Comparison of ENCODE assay signal across 1 cellular context in the genomic region with DNA sequence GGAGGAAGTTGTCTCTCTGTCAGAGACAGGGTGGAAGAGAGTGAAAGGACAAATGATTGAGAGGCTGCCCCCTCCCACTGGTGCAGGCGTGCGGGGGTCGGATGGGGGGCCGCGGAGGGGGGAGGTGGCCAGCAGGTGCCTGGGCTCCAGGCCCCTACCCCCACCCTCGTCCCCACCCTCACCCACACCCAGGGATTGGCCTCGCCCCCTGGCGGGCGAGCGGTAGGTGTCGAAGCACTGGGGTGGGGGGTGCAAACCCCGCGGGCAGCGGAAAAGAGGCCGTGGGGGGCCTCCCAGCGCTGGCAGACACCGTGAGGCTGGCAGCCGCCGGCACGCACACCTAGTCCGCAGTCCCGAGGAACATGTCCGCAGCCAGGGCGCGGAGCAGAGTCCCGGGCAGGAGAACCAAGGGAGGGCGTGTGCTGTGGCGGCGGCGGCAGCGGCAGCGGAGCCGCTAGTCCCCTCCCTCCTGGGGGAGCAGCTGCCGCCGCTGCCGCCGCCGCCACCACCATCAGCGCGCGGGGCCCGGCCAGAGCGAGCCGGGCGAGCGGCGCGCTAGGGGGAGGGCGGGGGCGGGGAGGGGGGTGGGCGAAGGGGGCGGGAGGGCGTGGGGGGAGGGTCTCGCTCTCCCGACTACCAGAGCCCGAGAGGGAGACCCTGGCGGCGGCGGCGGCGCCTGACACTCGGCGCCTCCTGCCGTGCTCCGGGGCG.
TF ChIP-seq lines count a peak whose summit lies in the region.

A gene (plus strand): TSS at position 682 of the 711 bp plus-strand sequence. CDS start 32 bp downstream, outside the sequence.

TF ChIP-seq in K562, 482 proteins besides CTCF, POLR2A, EP300 and RAD21 (continued from another document and continues in another):
- TF ChIP-seq FOXK1 (CRISPR knock-in tag; IDR thresholded peaks at IDR 0.05; ENCODE audit: borderline replicate concordance) (0 out of 2 replicates have a peak, but pooled peaks have one; percentile 68), BRF1 (IDR thresholded peaks at IDR 0.05; ENCODE audit: borderline replicate concordance, extremely low read depth, insufficient read length) (no peak), ZNF778 (CRISPR knock-in tag; IDR thresholded peaks at IDR 0.05) (no peak), MEIS2 (IDR thresholded peaks at IDR 0.05; ENCODE audit: partially characterized antibody) (peak; percentile 19), ZZZ3 (IDR thresholded peaks at IDR 0.05) (no peak), NR2F6 (CRISPR knock-in tag; IDR thresholded peaks at IDR 0.05) (no peak), MYNN (IDR thresholded peaks at IDR 0.05) (peak; percentile 92), MYNN (CRISPR knock-in tag; IDR thresholded peaks at IDR 0.05) (no peak), HDAC3 (IDR thresholded peaks at IDR 0.05; ENCODE audit: borderline replicate concordance, partially characterized antibody) (no peak), ZKSCAN8 (CRISPR knock-in tag; IDR thresholded peaks at IDR 0.05) (no peak), MAFG (tag; conservative IDR thresholded peaks at IDR 0.05) (no peak), MTF1 (CRISPR knock-in tag; IDR thresholded peaks at IDR 0.05; ENCODE audit: borderline replicate concordance) (no peak), ETV5 (CRISPR knock-in tag; IDR thresholded peaks at IDR 0.05; ENCODE audit: low read depth) (no peak), ZNF3 (CRISPR knock-in tag; IDR thresholded peaks at IDR 0.05) (no peak), ARID1B (IDR thresholded peaks at IDR 0.05) (peak; percentile 52), ZNF444 (CRISPR knock-in tag; IDR thresholded peaks at IDR 0.05) (no peak), STAT5B (CRISPR knock-in tag; IDR thresholded peaks at IDR 0.05) (no peak)
- TF ChIP-seq, protein P1, sequence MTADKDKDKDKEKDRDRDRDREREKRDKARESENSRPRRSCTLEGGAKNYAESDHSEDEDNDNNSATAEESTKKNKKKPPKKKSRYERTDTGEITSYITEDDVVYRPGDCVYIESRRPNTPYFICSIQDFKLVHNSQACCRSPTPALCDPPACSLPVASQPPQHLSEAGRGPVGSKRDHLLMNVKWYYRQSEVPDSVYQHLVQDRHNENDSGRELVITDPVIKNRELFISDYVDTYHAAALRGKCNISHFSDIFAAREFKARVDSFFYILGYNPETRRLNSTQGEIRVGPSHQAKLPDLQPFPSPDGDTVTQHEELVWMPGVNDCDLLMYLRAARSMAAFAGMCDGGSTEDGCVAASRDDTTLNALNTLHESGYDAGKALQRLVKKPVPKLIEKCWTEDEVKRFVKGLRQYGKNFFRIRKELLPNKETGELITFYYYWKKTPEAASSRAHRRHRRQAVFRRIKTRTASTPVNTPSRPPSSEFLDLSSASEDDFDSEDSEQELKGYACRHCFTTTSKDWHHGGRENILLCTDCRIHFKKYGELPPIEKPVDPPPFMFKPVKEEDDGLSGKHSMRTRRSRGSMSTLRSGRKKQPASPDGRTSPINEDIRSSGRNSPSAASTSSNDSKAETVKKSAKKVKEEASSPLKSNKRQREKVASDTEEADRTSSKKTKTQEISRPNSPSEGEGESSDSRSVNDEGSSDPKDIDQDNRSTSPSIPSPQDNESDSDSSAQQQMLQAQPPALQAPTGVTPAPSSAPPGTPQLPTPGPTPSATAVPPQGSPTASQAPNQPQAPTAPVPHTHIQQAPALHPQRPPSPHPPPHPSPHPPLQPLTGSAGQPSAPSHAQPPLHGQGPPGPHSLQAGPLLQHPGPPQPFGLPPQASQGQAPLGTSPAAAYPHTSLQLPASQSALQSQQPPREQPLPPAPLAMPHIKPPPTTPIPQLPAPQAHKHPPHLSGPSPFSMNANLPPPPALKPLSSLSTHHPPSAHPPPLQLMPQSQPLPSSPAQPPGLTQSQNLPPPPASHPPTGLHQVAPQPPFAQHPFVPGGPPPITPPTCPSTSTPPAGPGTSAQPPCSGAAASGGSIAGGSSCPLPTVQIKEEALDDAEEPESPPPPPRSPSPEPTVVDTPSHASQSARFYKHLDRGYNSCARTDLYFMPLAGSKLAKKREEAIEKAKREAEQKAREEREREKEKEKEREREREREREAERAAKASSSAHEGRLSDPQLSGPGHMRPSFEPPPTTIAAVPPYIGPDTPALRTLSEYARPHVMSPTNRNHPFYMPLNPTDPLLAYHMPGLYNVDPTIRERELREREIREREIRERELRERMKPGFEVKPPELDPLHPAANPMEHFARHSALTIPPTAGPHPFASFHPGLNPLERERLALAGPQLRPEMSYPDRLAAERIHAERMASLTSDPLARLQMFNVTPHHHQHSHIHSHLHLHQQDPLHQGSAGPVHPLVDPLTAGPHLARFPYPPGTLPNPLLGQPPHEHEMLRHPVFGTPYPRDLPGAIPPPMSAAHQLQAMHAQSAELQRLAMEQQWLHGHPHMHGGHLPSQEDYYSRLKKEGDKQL (CRISPR knock-in tag; IDR thresholded peaks at IDR 0.05; ENCODE audit: borderline replicate concordance), result no peak
- TF ChIP-seq, protein P2, sequence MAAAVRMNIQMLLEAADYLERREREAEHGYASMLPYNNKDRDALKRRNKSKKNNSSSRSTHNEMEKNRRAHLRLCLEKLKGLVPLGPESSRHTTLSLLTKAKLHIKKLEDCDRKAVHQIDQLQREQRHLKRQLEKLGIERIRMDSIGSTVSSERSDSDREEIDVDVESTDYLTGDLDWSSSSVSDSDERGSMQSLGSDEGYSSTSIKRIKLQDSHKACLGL (CRISPR knock-in tag; IDR thresholded peaks at IDR 0.05; ENCODE audit: borderline replicate concordance, poor library complexity, severe bottlenecking), result no peak
- TF ChIP-seq, protein P3, sequence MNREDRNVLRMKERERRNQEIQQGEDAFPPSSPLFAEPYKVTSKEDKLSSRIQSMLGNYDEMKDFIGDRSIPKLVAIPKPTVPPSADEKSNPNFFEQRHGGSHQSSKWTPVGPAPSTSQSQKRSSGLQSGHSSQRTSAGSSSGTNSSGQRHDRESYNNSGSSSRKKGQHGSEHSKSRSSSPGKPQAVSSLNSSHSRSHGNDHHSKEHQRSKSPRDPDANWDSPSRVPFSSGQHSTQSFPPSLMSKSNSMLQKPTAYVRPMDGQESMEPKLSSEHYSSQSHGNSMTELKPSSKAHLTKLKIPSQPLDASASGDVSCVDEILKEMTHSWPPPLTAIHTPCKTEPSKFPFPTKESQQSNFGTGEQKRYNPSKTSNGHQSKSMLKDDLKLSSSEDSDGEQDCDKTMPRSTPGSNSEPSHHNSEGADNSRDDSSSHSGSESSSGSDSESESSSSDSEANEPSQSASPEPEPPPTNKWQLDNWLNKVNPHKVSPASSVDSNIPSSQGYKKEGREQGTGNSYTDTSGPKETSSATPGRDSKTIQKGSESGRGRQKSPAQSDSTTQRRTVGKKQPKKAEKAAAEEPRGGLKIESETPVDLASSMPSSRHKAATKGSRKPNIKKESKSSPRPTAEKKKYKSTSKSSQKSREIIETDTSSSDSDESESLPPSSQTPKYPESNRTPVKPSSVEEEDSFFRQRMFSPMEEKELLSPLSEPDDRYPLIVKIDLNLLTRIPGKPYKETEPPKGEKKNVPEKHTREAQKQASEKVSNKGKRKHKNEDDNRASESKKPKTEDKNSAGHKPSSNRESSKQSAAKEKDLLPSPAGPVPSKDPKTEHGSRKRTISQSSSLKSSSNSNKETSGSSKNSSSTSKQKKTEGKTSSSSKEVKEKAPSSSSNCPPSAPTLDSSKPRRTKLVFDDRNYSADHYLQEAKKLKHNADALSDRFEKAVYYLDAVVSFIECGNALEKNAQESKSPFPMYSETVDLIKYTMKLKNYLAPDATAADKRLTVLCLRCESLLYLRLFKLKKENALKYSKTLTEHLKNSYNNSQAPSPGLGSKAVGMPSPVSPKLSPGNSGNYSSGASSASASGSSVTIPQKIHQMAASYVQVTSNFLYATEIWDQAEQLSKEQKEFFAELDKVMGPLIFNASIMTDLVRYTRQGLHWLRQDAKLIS (CRISPR knock-in tag; IDR thresholded peaks at IDR 0.05), result 0 out of 2 replicates have a peak, but pooled peaks have one; percentile 53
- TF ChIP-seq, protein P4, sequence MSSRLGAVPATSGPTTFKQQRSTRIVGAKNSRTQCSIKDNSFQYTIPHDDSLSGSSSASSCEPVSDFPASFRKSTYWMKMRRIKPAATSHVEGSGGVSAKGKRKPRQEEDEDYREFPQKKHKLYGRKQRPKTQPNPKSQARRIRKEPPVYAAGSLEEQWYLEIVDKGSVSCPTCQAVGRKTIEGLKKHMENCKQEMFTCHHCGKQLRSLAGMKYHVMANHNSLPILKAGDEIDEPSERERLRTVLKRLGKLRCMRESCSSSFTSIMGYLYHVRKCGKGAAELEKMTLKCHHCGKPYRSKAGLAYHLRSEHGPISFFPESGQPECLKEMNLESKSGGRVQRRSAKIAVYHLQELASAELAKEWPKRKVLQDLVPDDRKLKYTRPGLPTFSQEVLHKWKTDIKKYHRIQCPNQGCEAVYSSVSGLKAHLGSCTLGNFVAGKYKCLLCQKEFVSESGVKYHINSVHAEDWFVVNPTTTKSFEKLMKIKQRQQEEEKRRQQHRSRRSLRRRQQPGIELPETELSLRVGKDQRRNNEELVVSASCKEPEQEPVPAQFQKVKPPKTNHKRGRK (tag; IDR thresholded peaks at IDR 0.05), result no peak; the same call in 1 of the 2 replicates
- TF ChIP-seq, protein P5, sequence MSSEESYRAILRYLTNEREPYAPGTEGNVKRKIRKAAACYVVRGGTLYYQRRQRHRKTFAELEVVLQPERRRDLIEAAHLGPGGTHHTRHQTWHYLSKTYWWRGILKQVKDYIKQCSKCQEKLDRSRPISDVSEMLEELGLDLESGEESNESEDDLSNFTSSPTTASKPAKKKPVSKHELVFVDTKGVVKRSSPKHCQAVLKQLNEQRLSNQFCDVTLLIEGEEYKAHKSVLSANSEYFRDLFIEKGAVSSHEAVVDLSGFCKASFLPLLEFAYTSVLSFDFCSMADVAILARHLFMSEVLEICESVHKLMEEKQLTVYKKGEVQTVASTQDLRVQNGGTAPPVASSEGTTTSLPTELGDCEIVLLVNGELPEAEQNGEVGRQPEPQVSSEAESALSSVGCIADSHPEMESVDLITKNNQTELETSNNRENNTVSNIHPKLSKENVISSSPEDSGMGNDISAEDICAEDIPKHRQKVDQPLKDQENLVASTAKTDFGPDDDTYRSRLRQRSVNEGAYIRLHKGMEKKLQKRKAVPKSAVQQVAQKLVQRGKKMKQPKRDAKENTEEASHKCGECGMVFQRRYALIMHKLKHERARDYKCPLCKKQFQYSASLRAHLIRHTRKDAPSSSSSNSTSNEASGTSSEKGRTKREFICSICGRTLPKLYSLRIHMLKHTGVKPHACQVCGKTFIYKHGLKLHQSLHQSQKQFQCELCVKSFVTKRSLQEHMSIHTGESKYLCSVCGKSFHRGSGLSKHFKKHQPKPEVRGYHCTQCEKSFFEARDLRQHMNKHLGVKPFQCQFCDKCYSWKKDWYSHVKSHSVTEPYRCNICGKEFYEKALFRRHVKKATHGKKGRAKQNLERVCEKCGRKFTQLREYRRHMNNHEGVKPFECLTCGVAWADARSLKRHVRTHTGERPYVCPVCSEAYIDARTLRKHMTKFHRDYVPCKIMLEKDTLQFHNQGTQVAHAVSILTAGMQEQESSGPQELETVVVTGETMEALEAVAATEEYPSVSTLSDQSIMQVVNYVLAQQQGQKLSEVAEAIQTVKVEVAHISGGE (CRISPR knock-in tag; IDR thresholded peaks at IDR 0.05), result no peak
- TF ChIP-seq, protein P6, sequence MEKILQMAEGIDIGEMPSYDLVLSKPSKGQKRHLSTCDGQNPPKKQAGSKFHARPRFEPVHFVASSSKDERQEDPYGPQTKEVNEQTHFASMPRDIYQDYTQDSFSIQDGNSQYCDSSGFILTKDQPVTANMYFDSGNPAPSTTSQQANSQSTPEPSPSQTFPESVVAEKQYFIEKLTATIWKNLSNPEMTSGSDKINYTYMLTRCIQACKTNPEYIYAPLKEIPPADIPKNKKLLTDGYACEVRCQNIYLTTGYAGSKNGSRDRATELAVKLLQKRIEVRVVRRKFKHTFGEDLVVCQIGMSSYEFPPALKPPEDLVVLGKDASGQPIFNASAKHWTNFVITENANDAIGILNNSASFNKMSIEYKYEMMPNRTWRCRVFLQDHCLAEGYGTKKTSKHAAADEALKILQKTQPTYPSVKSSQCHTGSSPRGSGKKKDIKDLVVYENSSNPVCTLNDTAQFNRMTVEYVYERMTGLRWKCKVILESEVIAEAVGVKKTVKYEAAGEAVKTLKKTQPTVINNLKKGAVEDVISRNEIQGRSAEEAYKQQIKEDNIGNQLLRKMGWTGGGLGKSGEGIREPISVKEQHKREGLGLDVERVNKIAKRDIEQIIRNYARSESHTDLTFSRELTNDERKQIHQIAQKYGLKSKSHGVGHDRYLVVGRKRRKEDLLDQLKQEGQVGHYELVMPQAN (IDR thresholded peaks at IDR 0.05; ENCODE audit: borderline replicate concordance), result 0 out of 2 replicates have a peak, but pooled peaks have one; percentile 64
- TF ChIP-seq, protein P7, sequence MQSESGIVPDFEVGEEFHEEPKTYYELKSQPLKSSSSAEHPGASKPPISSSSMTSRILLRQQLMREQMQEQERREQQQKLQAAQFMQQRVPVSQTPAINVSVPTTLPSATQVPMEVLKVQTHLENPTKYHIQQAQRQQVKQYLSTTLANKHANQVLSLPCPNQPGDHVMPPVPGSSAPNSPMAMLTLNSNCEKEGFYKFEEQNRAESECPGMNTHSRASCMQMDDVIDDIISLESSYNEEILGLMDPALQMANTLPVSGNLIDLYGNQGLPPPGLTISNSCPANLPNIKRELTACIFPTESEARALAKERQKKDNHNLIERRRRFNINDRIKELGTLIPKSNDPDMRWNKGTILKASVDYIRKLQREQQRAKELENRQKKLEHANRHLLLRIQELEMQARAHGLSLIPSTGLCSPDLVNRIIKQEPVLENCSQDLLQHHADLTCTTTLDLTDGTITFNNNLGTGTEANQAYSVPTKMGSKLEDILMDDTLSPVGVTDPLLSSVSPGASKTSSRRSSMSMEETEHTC (IDR thresholded peaks at IDR 0.05), result no peak
- TF ChIP-seq, protein P8, sequence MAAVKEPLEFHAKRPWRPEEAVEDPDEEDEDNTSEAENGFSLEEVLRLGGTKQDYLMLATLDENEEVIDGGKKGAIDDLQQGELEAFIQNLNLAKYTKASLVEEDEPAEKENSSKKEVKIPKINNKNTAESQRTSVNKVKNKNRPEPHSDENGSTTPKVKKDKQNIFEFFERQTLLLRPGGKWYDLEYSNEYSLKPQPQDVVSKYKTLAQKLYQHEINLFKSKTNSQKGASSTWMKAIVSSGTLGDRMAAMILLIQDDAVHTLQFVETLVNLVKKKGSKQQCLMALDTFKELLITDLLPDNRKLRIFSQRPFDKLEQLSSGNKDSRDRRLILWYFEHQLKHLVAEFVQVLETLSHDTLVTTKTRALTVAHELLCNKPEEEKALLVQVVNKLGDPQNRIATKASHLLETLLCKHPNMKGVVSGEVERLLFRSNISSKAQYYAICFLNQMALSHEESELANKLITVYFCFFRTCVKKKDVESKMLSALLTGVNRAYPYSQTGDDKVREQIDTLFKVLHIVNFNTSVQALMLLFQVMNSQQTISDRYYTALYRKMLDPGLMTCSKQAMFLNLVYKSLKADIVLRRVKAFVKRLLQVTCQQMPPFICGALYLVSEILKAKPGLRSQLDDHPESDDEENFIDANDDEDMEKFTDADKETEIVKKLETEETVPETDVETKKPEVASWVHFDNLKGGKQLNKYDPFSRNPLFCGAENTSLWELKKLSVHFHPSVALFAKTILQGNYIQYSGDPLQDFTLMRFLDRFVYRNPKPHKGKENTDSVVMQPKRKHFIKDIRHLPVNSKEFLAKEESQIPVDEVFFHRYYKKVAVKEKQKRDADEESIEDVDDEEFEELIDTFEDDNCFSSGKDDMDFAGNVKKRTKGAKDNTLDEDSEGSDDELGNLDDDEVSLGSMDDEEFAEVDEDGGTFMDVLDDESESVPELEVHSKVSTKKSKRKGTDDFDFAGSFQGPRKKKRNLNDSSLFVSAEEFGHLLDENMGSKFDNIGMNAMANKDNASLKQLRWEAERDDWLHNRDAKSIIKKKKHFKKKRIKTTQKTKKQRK (IDR thresholded peaks at IDR 0.05; ENCODE audit: borderline replicate concordance, low read depth, low read length), result no peak
- TF ChIP-seq, protein P9, sequence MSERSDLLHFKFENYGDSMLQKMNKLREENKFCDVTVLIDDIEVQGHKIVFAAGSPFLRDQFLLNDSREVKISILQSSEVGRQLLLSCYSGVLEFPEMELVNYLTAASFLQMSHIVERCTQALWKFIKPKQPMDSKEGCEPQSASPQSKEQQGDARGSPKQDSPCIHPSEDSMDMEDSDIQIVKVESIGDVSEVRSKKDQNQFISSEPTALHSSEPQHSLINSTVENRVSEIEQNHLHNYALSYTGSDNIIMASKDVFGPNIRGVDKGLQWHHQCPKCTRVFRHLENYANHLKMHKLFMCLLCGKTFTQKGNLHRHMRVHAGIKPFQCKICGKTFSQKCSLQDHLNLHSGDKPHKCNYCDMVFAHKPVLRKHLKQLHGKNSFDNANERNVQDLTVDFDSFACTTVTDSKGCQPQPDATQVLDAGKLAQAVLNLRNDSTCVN (CRISPR knock-in tag; IDR thresholded peaks at IDR 0.05), result no peak
